Comparison of ENCODE assay signal across 8 cellular contexts in genomic region chr16:21263640-21264211, GRCh38. TPM values are rescaled to one million over a fixed set of nuclear protein-coding genes. Genes with fewer than 3 reads are reported as not detected.
DNase-seq lines count a peak whose midpoint lies in the region; ATAC-seq, FAIRE-seq and TF ChIP-seq lines count a peak whose summit lies in the region.

No MANE protein-coding gene starts in this region.

- POLR2A ChIA-PET in HepG2 (lab: Yijun Ruan, JAX): interaction anchor here (0.8 to 2.5 kb wide), 5 partner anchors 20 to 76 kb away, joined by 4 to 17 read pairs (median 6); partner anchors contain the start of gene ANKS4B

- H3K9ac ChIP-seq in HepG2 (ENCODE audit: insufficient read depth, low read depth, low read length): peak overlapping the region; percentile 24; the same call in 1 of the 2 replicates

- TF ChIP-seq EP300 in HepG2 (IDR thresholded peaks at IDR 0.05; ENCODE audit: low read depth in 2 of 2, low read length in 2 of 2) (no peak), HepG2 (CRISPR knock-in tag; IDR thresholded peaks at IDR 0.05; ENCODE audit: borderline replicate concordance) (peak; percentile 33; the same call in 1 of the 2 replicates)

- intact Hi-C loops in HepG2 (cut with micrococcal nuclease; ENCODE audit: unreplicated experiment): no loop called here

- 12% methylated on average over 8 of the region's 8 CpGs for WGBS in HepG2 (ENCODE audit: low lambda C conversion rate)

- peaks cover 70% of the 10 kb centered on the region for H3K4me1 ChIP-seq in HepG2 (ENCODE audit: insufficient read depth, low read length)

- H4K20me1 ChIP-seq in HepG2 (ENCODE audit: insufficient read depth, low read length): no peaks in the 10 kb centered on the region

- no peaks in the 10 kb centered on the region for H3K36me3 ChIP-seq in HepG2 (replicated peaks in 1 of 2; ENCODE audit: control insufficient read depth in 1 of 2, insufficient read depth in 2 of 2, low read length in 2 of 2)

- H2AFZ ChIP-seq in HepG2 (ENCODE audit: low read length): peak overlapping the region; percentile 47

- peak; percentile 72 for ATAC-seq in GM21723 (IDR thresholded peaks at IDR 0.05; ENCODE audit: unreplicated experiment)
- ATAC-seq in HepG2: peak; percentile 76

- H3K27me3 ChIP-seq in HepG2 (ENCODE audit: control insufficient read depth in 1 of 2, insufficient read depth in 2 of 2, low read length in 2 of 2): no peaks in the 10 kb centered on the region

- DNase-seq in GM04503 (ENCODE audit: low read depth) (peak; percentile 36), NCI-H345 (lab: John Stamatoyannopoulos, UW) (peak; percentile 29), HepG2 (ENCODE audit: low spot score) (peak; percentile 81), NCI-H446 treated with DMSO at 0.1 percent for 48 hours (lab: John Stamatoyannopoulos, UW) (no peak), 8988T (no peak), NCI-H187 (lab: John Stamatoyannopoulos, UW) (no peak), islet precursor cell (no peak)

- H3K9me3 ChIP-seq in HepG2 (ENCODE audit: low read length): no peaks in the 10 kb centered on the region

- no peak for TF ChIP-seq RAD21 in HepG2 (CRISPR knock-in tag; IDR thresholded peaks at IDR 0.05)

- peak; percentile 40 to 60; a peak in 3 of 4 replicates for TF ChIP-seq POLR2A in HepG2 (IDR thresholded peaks at IDR 0.05; ENCODE audit: insufficient read depth in 1 of 2, low read depth in 2 of 2, low read length in 2 of 2)

- H3K27ac ChIP-seq in HepG2 (ENCODE audit: extremely low read length, insufficient read depth, low read length): peak overlapping the region; percentile 46

- H3K79me2 ChIP-seq in HepG2 (ENCODE audit: insufficient read depth, low read length): no peaks in the 10 kb centered on the region

- in situ Hi-C loops in HepG2 (cut with HindIII; ENCODE audit: extremely low pct_ligation_motif_present, low pct_unique_long_range_greater_than_20kb): no loop called here

- TF ChIP-seq CTCF in HepG2 (CRISPR knock-in tag; IDR thresholded peaks at IDR 0.05): peak; percentile 38

- peak overlapping the region; percentile 76 for H3K4me2 ChIP-seq in HepG2 (ENCODE audit: low read depth, low read length)

- peak; percentile 84 for FAIRE-seq in HepG2 (lab: Jason Lieb, UNC)

- BruUV-seq in HepG2 (replicated peaks; lab: Mats Ljungman, UMichigan): no TSS peak

- H3K4me3 ChIP-seq in HepG2 (replicated peaks in 1 of 3; ENCODE audit: insufficient read depth in 1 of 3, low read depth in 2 of 3, low read length in 3 of 3): peak overlapping the region; percentile 23 to 50 (median 45)

- CTCF ChIA-PET in HepG2 (lab: Yijun Ruan, JAX; ENCODE audit: low intra/inter-chr PET ratio, low total read pairs): no interaction called here

TF ChIP-seq in HepG2, 621 proteins besides CTCF, POLR2A, EP300 and RAD21 (continues in another document):
- TF ChIP-seq FOXO1 (CRISPR knock-in tag; IDR thresholded peaks at IDR 0.05) (peak; percentile 70; the same call in 1 of the 2 replicates), ZNF816 (CRISPR knock-in tag; IDR thresholded peaks at IDR 0.05; ENCODE audit: borderline replicate concordance) (no peak), CSRNP1 (CRISPR knock-in tag; IDR thresholded peaks at IDR 0.05) (no peak)

RNA-seq across cellular contexts. Expression of gene CRYM, which starts 14.4 kb away (rescaled TPM):
- 1.9 and 2.4 TPM in 2 replicates for total RNA-seq in HepG2 (2016; rRNA removed; fragmentation: Illumina TruSeq; extraction: Trizol)
- total RNA-seq in HepG2 (2016; cell fraction: cytosol; rRNA removed; fragmentation: Illumina TruSeq; extraction: Trizol; ENCODE audit: low read depth): 0.53 and 0.91 TPM in 2 replicates
- total RNA-seq in HepG2 (2016; cell fraction: insoluble cytoplasmic fraction; rRNA removed; fragmentation: Illumina TruSeq; extraction: Trizol): 1.5 and 2.2 TPM in 2 replicates
- total RNA-seq in HepG2 (2016; cell fraction: membrane; rRNA removed; fragmentation: Illumina TruSeq; extraction: Trizol): 0.45 and 0.74 TPM in 2 replicates
- 0.71 and 0.72 TPM in 2 replicates for total RNA-seq in HepG2 (2016; cell fraction: nucleus; rRNA removed; fragmentation: Illumina TruSeq; extraction: Trizol)
- 2.2 and 2.6 TPM in 2 replicates for polyA plus RNA-seq in HepG2 (2011; rRNA removed)
- 2.3 and 2.5 TPM in 2 replicates for polyA plus RNA-seq in HepG2 (2011; cell fraction: cytosol; rRNA removed)
- polyA plus RNA-seq in HepG2 (2011; cell fraction: nucleus; rRNA removed): 3.8 and 5.1 TPM in 2 replicates
- polyA plus RNA-seq in HepG2 (2012): 3.1 and 5.2 TPM in 2 replicates
- 0.28 and 1.1 TPM in 2 replicates for polyA plus RNA-seq in HepG2 (2016; cell fraction: cytosol; fragmentation: Illumina TruSeq; extraction: Trizol; ENCODE audit: low read depth)
- polyA plus RNA-seq in HepG2 (2016; cell fraction: insoluble cytoplasmic fraction; fragmentation: Illumina TruSeq; extraction: Trizol; ENCODE audit: low read depth): 2.0 TPM in 2 replicates
- polyA plus RNA-seq in HepG2 (2016; cell fraction: membrane; fragmentation: Illumina TruSeq; extraction: Trizol; ENCODE audit: low read depth): 0.23 and 0.62 TPM in 2 replicates
- polyA plus RNA-seq in HepG2 (2016; cell fraction: nucleus; fragmentation: Illumina TruSeq; extraction: Trizol; ENCODE audit: insufficient read depth, low read depth): 1.6 and 2.0 TPM in 2 replicates
- 2.0 TPM in 1 of 2 replicates, not detected in the other for polyA minus RNA-seq in HepG2 (2011; rRNA and poly(A)+ RNA removed; ENCODE audit: low replicate concordance)
- 0.69 and 3.2 TPM in 2 replicates for polyA minus RNA-seq in HepG2 (2011; cell fraction: cytosol; rRNA and poly(A)+ RNA removed)
- polyA minus RNA-seq in HepG2 (2011; cell fraction: nucleus; rRNA and poly(A)+ RNA removed): 0.52 and 0.87 TPM in 2 replicates

RNA-seq across cellular contexts. Expression of gene ANKS4B, which starts 30.2 kb away (rescaled TPM):
- 30.0 and 37.7 TPM in 2 replicates for total RNA-seq in HepG2 (2016; rRNA removed; fragmentation: Illumina TruSeq; extraction: Trizol)
- total RNA-seq in HepG2 (2016; cell fraction: cytosol; rRNA removed; fragmentation: Illumina TruSeq; extraction: Trizol; ENCODE audit: low read depth): 7.5 and 7.9 TPM in 2 replicates
- 30.0 and 37.4 TPM in 2 replicates for total RNA-seq in HepG2 (2016; cell fraction: insoluble cytoplasmic fraction; rRNA removed; fragmentation: Illumina TruSeq; extraction: Trizol)
- total RNA-seq in HepG2 (2016; cell fraction: membrane; rRNA removed; fragmentation: Illumina TruSeq; extraction: Trizol): 16.1 and 18.2 TPM in 2 replicates
- 17.1 and 18.6 TPM in 2 replicates for total RNA-seq in HepG2 (2016; cell fraction: nucleus; rRNA removed; fragmentation: Illumina TruSeq; extraction: Trizol)
- polyA plus RNA-seq in HepG2 (2011; rRNA removed): 6.5 and 8.0 TPM in 2 replicates
- 5.8 and 8.4 TPM in 2 replicates for polyA plus RNA-seq in HepG2 (2011; cell fraction: cytosol; rRNA removed)
- polyA plus RNA-seq in HepG2 (2011; cell fraction: nucleus; rRNA removed): 3.4 and 5.6 TPM in 2 replicates
- polyA plus RNA-seq in HepG2 (2012): 7.3 and 13.1 TPM in 2 replicates
- polyA plus RNA-seq in HepG2 (2016; cell fraction: cytosol; fragmentation: Illumina TruSeq; extraction: Trizol; ENCODE audit: low read depth): 1.2 and 1.6 TPM in 2 replicates
- 22.7 and 23.5 TPM in 2 replicates for polyA plus RNA-seq in HepG2 (2016; cell fraction: insoluble cytoplasmic fraction; fragmentation: Illumina TruSeq; extraction: Trizol; ENCODE audit: low read depth)
- 3.8 and 4.0 TPM in 2 replicates for polyA plus RNA-seq in HepG2 (2016; cell fraction: membrane; fragmentation: Illumina TruSeq; extraction: Trizol; ENCODE audit: low read depth)
- 10.6 and 12.9 TPM in 2 replicates for polyA plus RNA-seq in HepG2 (2016; cell fraction: nucleus; fragmentation: Illumina TruSeq; extraction: Trizol; ENCODE audit: insufficient read depth, low read depth)
- 17.9 TPM in 1 of 2 replicates, not detected in the other for polyA minus RNA-seq in HepG2 (2011; rRNA and poly(A)+ RNA removed; ENCODE audit: low replicate concordance)
- 11.2 and 14.3 TPM in 2 replicates for polyA minus RNA-seq in HepG2 (2011; cell fraction: cytosol; rRNA and poly(A)+ RNA removed)
- polyA minus RNA-seq in HepG2 (2011; cell fraction: nucleus; rRNA and poly(A)+ RNA removed): 22.4 and 31.3 TPM in 2 replicates

RNA-seq across cellular contexts. Expression of gene ZP2, which starts 52.4 kb away (rescaled TPM):
- not detected in 2 replicates for total RNA-seq in HepG2 (2016; rRNA removed; fragmentation: Illumina TruSeq; extraction: Trizol)
- not detected in 2 replicates for total RNA-seq in HepG2 (2016; cell fraction: cytosol; rRNA removed; fragmentation: Illumina TruSeq; extraction: Trizol; ENCODE audit: low read depth)
- total RNA-seq in HepG2 (2016; cell fraction: insoluble cytoplasmic fraction; rRNA removed; fragmentation: Illumina TruSeq; extraction: Trizol): not detected in 2 replicates
- not detected in 2 replicates for total RNA-seq in HepG2 (2016; cell fraction: membrane; rRNA removed; fragmentation: Illumina TruSeq; extraction: Trizol)
- not detected in 2 replicates for total RNA-seq in HepG2 (2016; cell fraction: nucleus; rRNA removed; fragmentation: Illumina TruSeq; extraction: Trizol)
- not detected in 2 replicates for polyA plus RNA-seq in HepG2 (2011; rRNA removed)
- not detected in 2 replicates for polyA plus RNA-seq in HepG2 (2011; cell fraction: cytosol; rRNA removed)
- not detected in 2 replicates for polyA plus RNA-seq in HepG2 (2011; cell fraction: nucleus; rRNA removed)
- not detected in 2 replicates for polyA plus RNA-seq in HepG2 (2012)
- not detected in 2 replicates for polyA plus RNA-seq in HepG2 (2016; cell fraction: cytosol; fragmentation: Illumina TruSeq; extraction: Trizol; ENCODE audit: low read depth)
- not detected in 2 replicates for polyA plus RNA-seq in HepG2 (2016; cell fraction: insoluble cytoplasmic fraction; fragmentation: Illumina TruSeq; extraction: Trizol; ENCODE audit: low read depth)
- not detected in 2 replicates for polyA plus RNA-seq in HepG2 (2016; cell fraction: membrane; fragmentation: Illumina TruSeq; extraction: Trizol; ENCODE audit: low read depth)
- not detected in 2 replicates for polyA plus RNA-seq in HepG2 (2016; cell fraction: nucleus; fragmentation: Illumina TruSeq; extraction: Trizol; ENCODE audit: insufficient read depth, low read depth)
- not detected in 2 replicates for polyA minus RNA-seq in HepG2 (2011; rRNA and poly(A)+ RNA removed; ENCODE audit: low replicate concordance)
- polyA minus RNA-seq in HepG2 (2011; cell fraction: cytosol; rRNA and poly(A)+ RNA removed): not detected in 2 replicates
- polyA minus RNA-seq in HepG2 (2011; cell fraction: nucleus; rRNA and poly(A)+ RNA removed): not detected in 2 replicates

Comparison
In these comparisons a context has a peak if more than half of its experiments do, and no peak if none do; other contexts are left out.
1. DNase-seq: peak in GM04503 (single experiment), NCI-H345 (single experiment) and HepG2 (single experiment); none in NCI-H446 treated with DMSO at 0.1 percent for 48 hours (single experiment), 8988T (single experiment), NCI-H187 (0 of 2) and islet precursor cell (single experiment).